Comparison of ENCODE assay signal across 1 cellular context in genomic region chr6:32181148-32181702, GRCh38.
TF ChIP-seq lines count a peak whose summit lies in the region.

No MANE protein-coding gene starts in this region.

TF ChIP-seq in HepG2, 621 proteins besides CTCF, POLR2A, EP300 and RAD21:
- TF ChIP-seq ZNF747 (CRISPR knock-in tag; IDR thresholded peaks at IDR 0.05; ENCODE audit: borderline replicate concordance): 0 out of 2 replicates have a peak, but pooled peaks have one; percentile 26
- TF ChIP-seq AGO2 (optimal IDR thresholded peaks at IDR 0.05; ENCODE audit: low read depth, low read length): peak; percentile 72
- TF ChIP-seq ZBTB49 (CRISPR knock-in tag; IDR thresholded peaks at IDR 0.05; ENCODE audit: borderline replicate concordance): no peak
- no peak for TF ChIP-seq IRF9 (CRISPR knock-in tag; IDR thresholded peaks at IDR 0.05; ENCODE audit: borderline replicate concordance)
- TF ChIP-seq POGZ (CRISPR knock-in tag; IDR thresholded peaks at IDR 0.05): no peak
- no peak for TF ChIP-seq ZBTB3 (CRISPR knock-in tag; IDR thresholded peaks at IDR 0.05; ENCODE audit: borderline replicate concordance, low read depth)
- TF ChIP-seq ZBTB8A (CRISPR knock-in tag; IDR thresholded peaks at IDR 0.05; ENCODE audit: borderline replicate concordance, low read depth): no peak
- no peak for TF ChIP-seq ZNF232 (CRISPR knock-in tag; IDR thresholded peaks at IDR 0.05; ENCODE audit: borderline replicate concordance)
- TF ChIP-seq ELF4 (CRISPR knock-in tag; IDR thresholded peaks at IDR 0.05; ENCODE audit: borderline replicate concordance): no peak
- no peak for TF ChIP-seq SMARCC2 (IDR thresholded peaks at IDR 0.05)
- 0 out of 2 replicates have a peak, but pooled peaks have one; percentile 21 for TF ChIP-seq MTA1 (CRISPR knock-in tag; IDR thresholded peaks at IDR 0.05; ENCODE audit: borderline replicate concordance)
- peak; percentile 54 for TF ChIP-seq RBFOX2 (IDR thresholded peaks at IDR 0.05; ENCODE audit: low read depth, low read length)
